Comparison of ENCODE assay signal across 8 cellular contexts in the genomic region with DNA sequence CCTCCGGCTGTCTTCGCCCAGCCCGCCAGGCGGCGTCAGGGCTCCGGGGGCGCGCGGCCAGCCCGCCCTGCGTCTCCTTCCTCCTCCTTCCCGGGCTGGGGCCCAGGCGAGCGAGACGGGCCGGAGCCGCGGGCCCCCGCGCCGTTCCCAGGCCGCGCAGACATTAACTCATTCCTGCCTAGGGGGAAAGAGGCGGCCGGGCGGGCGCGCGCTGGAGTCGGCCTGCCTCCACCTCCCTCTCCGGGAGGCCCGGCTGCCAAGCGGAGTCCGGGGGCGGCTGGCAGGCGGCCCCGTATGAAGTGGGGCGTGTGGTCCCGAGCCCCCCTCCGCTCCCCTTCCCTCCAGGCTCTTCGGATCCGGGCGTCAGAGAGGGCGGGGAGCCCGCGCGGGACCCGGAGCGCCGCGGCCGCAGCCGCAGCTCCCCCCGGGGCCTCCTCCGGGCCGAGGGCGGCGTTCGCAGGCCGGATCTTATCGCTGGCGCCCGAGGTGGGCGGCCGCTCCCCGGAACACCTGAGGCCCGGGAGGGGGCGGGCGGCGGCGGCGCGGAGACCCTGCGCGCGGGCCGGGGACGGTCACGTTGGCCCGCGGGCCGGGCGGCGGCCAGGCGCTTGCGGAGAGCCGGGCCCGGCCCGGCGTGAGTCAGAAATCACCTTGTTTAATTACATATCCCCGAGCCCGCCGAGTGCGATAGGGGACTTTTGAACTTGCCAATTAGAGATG. TPM values are rescaled to one million over a fixed set of nuclear protein-coding genes. Genes with fewer than 3 reads are reported as not detected.
A peak's percentile ranks its signal among the peaks of the same experiment; 100 is the strongest.
DNase-seq lines count a peak whose midpoint lies in the region; ATAC-seq, FAIRE-seq and TF ChIP-seq lines count a peak whose summit lies in the region.

No MANE protein-coding gene starts in this region.

- TF ChIP-seq CTCF in A549 (IDR thresholded peaks at IDR 0.05) (peak; percentile 84), WTC11 (IDR thresholded peaks at IDR 0.05) (no peak; the same call in 1 of the 2 replicates), bronchial epithelial cell (IDR thresholded peaks at IDR 0.05; ENCODE audit: insufficient read depth, low read length, severe bottlenecking) (peak; percentile 86)

- ATAC-seq in A549 (peak; percentile 88 to 96), GM18511 (IDR thresholded peaks at IDR 0.05; ENCODE audit: unreplicated experiment) (peak; percentile 90), HG02973 (IDR thresholded peaks at IDR 0.05; ENCODE audit: unreplicated experiment) (peak; percentile 86), WTC11 (peak; percentile 81)

- H3K4me1 Mint-ChIP-seq in WTC11: peaks cover 57% of the 10 kb centered on the region

- no peaks in the 10 kb centered on the region for H3K36me3 ChIP-seq in bronchial epithelial cell (ENCODE audit: control insufficient read depth, insufficient read depth, low read length)

- H3K36me3 Mint-ChIP-seq in WTC11: no peaks in the 10 kb centered on the region

- 0% methylated on average over 23 of the region's 94 CpGs for WGBS in A549 (ENCODE audit: missing lambda C conversion rate)

- no peaks in the 10 kb centered on the region for H3K9me3 Mint-ChIP-seq in WTC11

- peaks cover 4% of the 10 kb centered on the region; the same call in 1 of the 2 replicates for H3K27me3 Mint-ChIP-seq in WTC11 (ENCODE audit: low read depth)

- no peak for TF ChIP-seq EP300 in A549 (IDR thresholded peaks at IDR 0.05)

- POLR2A ChIA-PET in A549 (lab: Yijun Ruan, JAX): interaction anchor here (1.0 to 2.1 kb wide), 3 partner anchors 11 to 138 kb away, joined by 3 to 25 read pairs (median 3); a partner anchor contains a TSS
- POLR2A ChIA-PET in WTC11 (lab: Charles Lee): interaction anchor here (1.4 kb wide), 1 partner anchor 45 kb away, joined by 7 read pairs; a partner anchor contains a TSS

- peak overlapping the region; percentile 80 for H3K4me2 ChIP-seq in A549

- TF ChIP-seq RAD21 in A549 (conservative IDR thresholded peaks at IDR 0.05 in 1 of 2, IDR thresholded peaks at IDR 0.05 in 1 of 2): peak; percentile 55 to 86; a peak in 4 of 5 replicates

- no peaks in the 10 kb centered on the region for H3K27me3 ChIP-seq in bronchial epithelial cell (ENCODE audit: control insufficient read depth, insufficient read depth, low read length)

- no peaks in the 10 kb centered on the region for H3K9me3 ChIP-seq in A549

- peak; percentile 58; the same call in 1 of the 2 replicates for TF ChIP-seq POLR2A in A549 (IDR thresholded peaks at IDR 0.05; ENCODE audit: low read length)

- H3K4me1 ChIP-seq in A549: peaks cover 11% of the 10 kb centered on the region; the same call in 2 of the 3 replicates

- CTCF ChIA-PET in A549 (lab: Yijun Ruan, JAX) (interaction anchor here (0.6 to 3.6 kb wide), 9 partner anchors 10 to 294 kb away, joined by 3 to 10 read pairs (median 4); no protein-coding TSS in a partner anchor), WTC11 (lab: Charles Lee) (interaction anchor here (0.6 to 2.3 kb wide), 7 partner anchors 22 to 255 kb away, joined by 3 to 14 read pairs (median 4); a partner anchor contains a TSS)

- H3K4me3 ChIP-seq in A549: peak overlapping the region; percentile 72
- H3K4me3 ChIP-seq in bronchial epithelial cell (ENCODE audit: low read depth, low read length): peak overlapping the region; percentile 69

- peak overlapping the region; percentile 96 to 100 for H3K27ac ChIP-seq in A549

- FAIRE-seq in A549 (lab: Jason Lieb, UNC) (no peak), bronchial epithelial cell (lab: Jason Lieb, UNC) (no peak)

- H3K4me3 Mint-ChIP-seq in WTC11: peak overlapping the region; percentile 66

- H3K27ac Mint-ChIP-seq in WTC11: no peak overlapping the region

- DNase-seq in A549 (ENCODE audit: low read depth in 1 of 2, low spot score in 1 of 2) (peak; percentile 88 to 90), NCI-H2029 treated with DMSO at 0.1 percent for 48 hours (lab: John Stamatoyannopoulos, UW) (peak; percentile 13), WTC11 (ENCODE audit: low spot score) (peak; percentile 88), bronchial epithelial cell (ENCODE audit: low read depth) (peak; percentile 64), islet precursor cell (peak; percentile 95)
- DNase-seq in stimulated activated CD4-positive, alpha-beta T cell treated with anti-CD3 and anti-CD28 coated beads, Interleukin-12 subunit alpha, Interleukin-12 subunit beta, amount 100 ng/mL, for 48 hours (ENCODE audit: low read depth in 2 of 3, low spot score in 1 of 3): peak; percentile 67 to 81 (median 70)

TF ChIP-seq in A549, 52 proteins besides CTCF, POLR2A, EP300 and RAD21 (continues in another document):
- no peak for TF ChIP-seq FOSB (CRISPR knock-in tag; IDR thresholded peaks at IDR 0.05)
- TF ChIP-seq PHF8 (IDR thresholded peaks at IDR 0.05; ENCODE audit: borderline replicate concordance, low read depth): peak; percentile 81
- TF ChIP-seq, protein P1, sequence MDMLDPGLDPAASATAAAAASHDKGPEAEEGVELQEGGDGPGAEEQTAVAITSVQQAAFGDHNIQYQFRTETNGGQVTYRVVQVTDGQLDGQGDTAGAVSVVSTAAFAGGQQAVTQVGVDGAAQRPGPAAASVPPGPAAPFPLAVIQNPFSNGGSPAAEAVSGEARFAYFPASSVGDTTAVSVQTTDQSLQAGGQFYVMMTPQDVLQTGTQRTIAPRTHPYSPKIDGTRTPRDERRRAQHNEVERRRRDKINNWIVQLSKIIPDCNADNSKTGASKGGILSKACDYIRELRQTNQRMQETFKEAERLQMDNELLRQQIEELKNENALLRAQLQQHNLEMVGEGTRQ (IDR thresholded peaks at IDR 0.05): no peak
- no peak for TF ChIP-seq HOXB13 (CRISPR knock-in tag; IDR thresholded peaks at IDR 0.05; ENCODE audit: low read depth)
- 0 out of 2 replicates have a peak, but pooled peaks have one; percentile 7 for TF ChIP-seq MAZ (IDR thresholded peaks at IDR 0.05; ENCODE audit: borderline replicate concordance, low read depth, low read length)
- TF ChIP-seq ZNF302 (CRISPR knock-in tag; IDR thresholded peaks at IDR 0.05): no peak
- TF ChIP-seq FOSL2 (IDR thresholded peaks at IDR 0.05): no peak
- 0 out of 2 replicates have a peak, but pooled peaks have one; percentile 23 for TF ChIP-seq FOSL2 (CRISPR knock-in tag; IDR thresholded peaks at IDR 0.05)
- TF ChIP-seq GATA3 (IDR thresholded peaks at IDR 0.05; ENCODE audit: borderline replicate concordance): 0 out of 2 replicates have a peak, but pooled peaks have one; percentile 15
- TF ChIP-seq TP53 (CRISPR knock-in tag; IDR thresholded peaks at IDR 0.05): no peak
- TF ChIP-seq, protein P2, sequence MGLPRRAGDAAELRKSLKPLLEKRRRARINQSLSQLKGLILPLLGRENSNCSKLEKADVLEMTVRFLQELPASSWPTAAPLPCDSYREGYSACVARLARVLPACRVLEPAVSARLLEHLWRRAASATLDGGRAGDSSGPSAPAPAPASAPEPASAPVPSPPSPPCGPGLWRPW (IDR thresholded peaks at IDR 0.05): no peak

TF ChIP-seq in WTC11, 78 proteins besides CTCF, POLR2A, EP300 and RAD21 (continues in another document):
- TF ChIP-seq, protein P3, sequence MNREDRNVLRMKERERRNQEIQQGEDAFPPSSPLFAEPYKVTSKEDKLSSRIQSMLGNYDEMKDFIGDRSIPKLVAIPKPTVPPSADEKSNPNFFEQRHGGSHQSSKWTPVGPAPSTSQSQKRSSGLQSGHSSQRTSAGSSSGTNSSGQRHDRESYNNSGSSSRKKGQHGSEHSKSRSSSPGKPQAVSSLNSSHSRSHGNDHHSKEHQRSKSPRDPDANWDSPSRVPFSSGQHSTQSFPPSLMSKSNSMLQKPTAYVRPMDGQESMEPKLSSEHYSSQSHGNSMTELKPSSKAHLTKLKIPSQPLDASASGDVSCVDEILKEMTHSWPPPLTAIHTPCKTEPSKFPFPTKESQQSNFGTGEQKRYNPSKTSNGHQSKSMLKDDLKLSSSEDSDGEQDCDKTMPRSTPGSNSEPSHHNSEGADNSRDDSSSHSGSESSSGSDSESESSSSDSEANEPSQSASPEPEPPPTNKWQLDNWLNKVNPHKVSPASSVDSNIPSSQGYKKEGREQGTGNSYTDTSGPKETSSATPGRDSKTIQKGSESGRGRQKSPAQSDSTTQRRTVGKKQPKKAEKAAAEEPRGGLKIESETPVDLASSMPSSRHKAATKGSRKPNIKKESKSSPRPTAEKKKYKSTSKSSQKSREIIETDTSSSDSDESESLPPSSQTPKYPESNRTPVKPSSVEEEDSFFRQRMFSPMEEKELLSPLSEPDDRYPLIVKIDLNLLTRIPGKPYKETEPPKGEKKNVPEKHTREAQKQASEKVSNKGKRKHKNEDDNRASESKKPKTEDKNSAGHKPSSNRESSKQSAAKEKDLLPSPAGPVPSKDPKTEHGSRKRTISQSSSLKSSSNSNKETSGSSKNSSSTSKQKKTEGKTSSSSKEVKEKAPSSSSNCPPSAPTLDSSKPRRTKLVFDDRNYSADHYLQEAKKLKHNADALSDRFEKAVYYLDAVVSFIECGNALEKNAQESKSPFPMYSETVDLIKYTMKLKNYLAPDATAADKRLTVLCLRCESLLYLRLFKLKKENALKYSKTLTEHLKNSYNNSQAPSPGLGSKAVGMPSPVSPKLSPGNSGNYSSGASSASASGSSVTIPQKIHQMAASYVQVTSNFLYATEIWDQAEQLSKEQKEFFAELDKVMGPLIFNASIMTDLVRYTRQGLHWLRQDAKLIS (CRISPR knock-in tag; IDR thresholded peaks at IDR 0.05; ENCODE audit: borderline replicate concordance): 0 out of 2 replicates have a peak, but pooled peaks have one; percentile 48
- TF ChIP-seq MYBL2 (CRISPR knock-in tag; IDR thresholded peaks at IDR 0.05): peak; percentile 63

RNA-seq across cellular contexts. Expression of a gene that starts 43.1 kb away (rescaled TPM):
- polyA plus RNA-seq in A549 (2011; rRNA removed) (0.08 and 0.13 TPM in 2 replicates), A549 (2017; fragmentation: RNase III; extraction: RNeasy Plus Mini Kit Qiagen cat#74134 plus additional on column Dnase treatment) (0.08 to 0.15 TPM (median 0.13 TPM) in 3 replicates)
- polyA plus RNA-seq in A549 (2012; cell fraction: cytosol; rRNA removed): 0.01 and 0.16 TPM in 2 replicates
- 0.10 and 0.16 TPM in 2 replicates for polyA plus RNA-seq in A549 (2012; cell fraction: nucleus; rRNA removed)
- polyA minus RNA-seq in A549 (2011; rRNA and poly(A)+ RNA removed): 0.15 TPM in 1 of 2 replicates, not detected in the other
- total RNA-seq in WTC11 (2021) (0.42 to 0.96 TPM (median 0.46 TPM) in 3 replicates), bronchial epithelial cell (under 0.01 TPM in 1 of 2 replicates, not detected in the other)

RNA-seq across cellular contexts. Expression of a gene that starts 45.0 kb away (rescaled TPM):
- 34.6 and 39.0 TPM in 2 replicates for polyA plus RNA-seq in A549 (2011; rRNA removed)
- polyA plus RNA-seq in A549 (2012; cell fraction: cytosol; rRNA removed): 8.9 and 11.2 TPM in 2 replicates
- polyA plus RNA-seq in A549 (2012; cell fraction: nucleus; rRNA removed): 4.1 and 5.3 TPM in 2 replicates
- polyA plus RNA-seq in A549 (2017; fragmentation: RNase III; extraction: RNeasy Plus Mini Kit Qiagen cat#74134 plus additional on column Dnase treatment): 24.4 to 25.5 TPM (median 25.5 TPM) in 3 replicates
- polyA minus RNA-seq in A549 (2011; rRNA and poly(A)+ RNA removed): 34.9 and 38.9 TPM in 2 replicates
- total RNA-seq in WTC11 (2021): 99.7 to 107 TPM (median 104 TPM) in 3 replicates
- 29.6 and 32.6 TPM in 2 replicates for total RNA-seq in bronchial epithelial cell

RNA-seq across cellular contexts. Expression of a gene that starts 57.0 kb away (rescaled TPM):
- polyA plus RNA-seq in A549 (2011; rRNA removed): not detected in 2 replicates
- polyA plus RNA-seq in A549 (2012; cell fraction: cytosol; rRNA removed): not detected in 2 replicates
- polyA plus RNA-seq in A549 (2012; cell fraction: nucleus; rRNA removed): not detected in 2 replicates
- not detected in 3 replicates for polyA plus RNA-seq in A549 (2017; fragmentation: RNase III; extraction: RNeasy Plus Mini Kit Qiagen cat#74134 plus additional on column Dnase treatment)
- not detected in 2 replicates for polyA minus RNA-seq in A549 (2011; rRNA and poly(A)+ RNA removed)
- not detected in 3 replicates for total RNA-seq in WTC11 (2021)
- not detected in 2 replicates for total RNA-seq in bronchial epithelial cell

Comparison
In these comparisons a context has a peak if more than half of its experiments do, and no peak if none do; other contexts are left out.
1. Peak in every context shown above with its lines: DNase-seq, ATAC-seq, H3K4me3 ChIP-seq and H3K27ac ChIP-seq.
2. DNase-seq: peak in every context shown above with its lines; median percentile 95 in islet precursor cell; 89 in A549; 88 in WTC11; 70 in stimulated activated CD4-positive, alpha-beta T cell treated with anti-CD3 and anti-CD28 coated beads, Interleukin-12 subunit alpha, Interleukin-12 subunit beta, amount 100 ng/mL, for 48 hours; 64 in bronchial epithelial cell; 13 in NCI-H2029 treated with DMSO at 0.1 percent for 48 hours.